In genomic region chr14:105007593-105008264, GRCh38 we compare ENCODE assay signal across 13 cellular contexts. TPM values are rescaled to one million over a fixed set of nuclear protein-coding genes. Genes with fewer than 3 reads are reported as not detected.
DNase-seq lines count a peak whose midpoint lies in the region; ATAC-seq, FAIRE-seq and TF ChIP-seq lines count a peak whose summit lies in the region.
"Had no signal": no experiment of that assay in that cellular context is flagged by ENCODE, and none has a peak within 500 bp of the region (broad histone marks: within the 10 kb centered on the region; RNA-seq: fewer than 3 reads in every experiment).

No MANE protein-coding gene starts in this region.

- TF ChIP-seq CTCF in HCT116 (IDR thresholded peaks at IDR 0.05 in 2 of 3, conservative IDR thresholded peaks at IDR 0.05 in 1 of 3; ENCODE audit: borderline replicate concordance in 1 of 3, insufficient read depth in 1 of 3, low read depth in 2 of 3, low read length in 2 of 3) (no peak), K562 (IDR thresholded peaks at IDR 0.05 in 2 of 3, conservative IDR thresholded peaks at IDR 0.05 in 1 of 3; ENCODE audit: insufficient read depth in 2 of 3, low read depth in 1 of 3, low read length in 3 of 3) (no peak), spleen (IDR thresholded peaks at IDR 0.05 in 8 of 11, conservative IDR thresholded peaks at IDR 0.05 in 3 of 11) (no peak)

- no peak for TF ChIP-seq POLR2A in HCT116 (IDR thresholded peaks at IDR 0.05; ENCODE audit: borderline replicate concordance, extremely low read depth, insufficient read depth, insufficient read length)
- TF ChIP-seq POLR2A in K562 (conservative IDR thresholded peaks at IDR 0.05): peak; percentile 21; the same call in 1 of the 2 replicates
- no peak for TF ChIP-seq POLR2A in spleen (IDR thresholded peaks at IDR 0.05)

- POLR2A ChIA-PET in HCT116 (lab: Charles Lee): no interaction called here
- POLR2A ChIA-PET in K562 (lab: Yijun Ruan, JAX): interaction anchor here (0.9 to 4.4 kb wide), 4 partner anchors 8 to 15 kb away, joined by 3 to 28 read pairs (median 16); no protein-coding TSS in a partner anchor

- no peak for DNase-seq in HCT116 (ENCODE audit: low read depth, low spot score)
- no peak for DNase-seq in K562 (ENCODE audit: extremely low read depth in 1 of 4, low spot score in 3 of 4)
- peak; percentile 35 for DNase-seq in spleen
- DNase-seq in dedifferentiated amniotic fluid mesenchymal stem cell (ENCODE audit: extremely low spot score): no peak
- DNase-seq in NCI-H526 (lab: John Stamatoyannopoulos, UW): no peak
- DNase-seq: CD8-positive, alpha-beta memory T cell; NCI-H187 treated with DMSO at 0.1 percent for 48 hours; NCI-H2171; SIG-M5 had no signal

- no peaks in the 10 kb centered on the region for H3K27me3 ChIP-seq in HCT116 (ENCODE audit: insufficient read depth, low read length)
- no peaks in the 10 kb centered on the region for H3K27me3 ChIP-seq in K562 (ENCODE audit: control insufficient read depth in 2 of 2, insufficient read depth in 2 of 2, low read length in 2 of 2)
- H3K27me3 ChIP-seq in spleen (replicated peaks in 1 of 7): no peaks in the 10 kb centered on the region

- H3K9me1 ChIP-seq in K562 (ENCODE audit: control insufficient read depth, insufficient read depth, low read length): no peaks in the 10 kb centered on the region

- no peak overlapping the region for H3K4me3 ChIP-seq in HCT116 (replicated peaks in 1 of 2; ENCODE audit: low read depth in 1 of 2, low read length in 2 of 2)
- H3K4me3 ChIP-seq in K562: no peak overlapping the region
- no peak overlapping the region for H3K4me3 ChIP-seq in spleen

- RAD21 ChIA-PET in HCT116 (lab: Charles Lee; ENCODE audit: low non-redundant PET in 1 of 2, low total read pairs in 2 of 2, uncharacterized antibody in 2 of 2, unreplicated experiment in 2 of 2): no interaction called here

- CTCF ChIA-PET in HCT116 (lab: Charles Lee) (no interaction called here), K562 (lab: Yijun Ruan, JAX; ENCODE audit: low intra/inter-chr PET ratio) (no interaction called here)

- no peak for FAIRE-seq in K562 (lab: Jason Lieb, UNC)
- FAIRE-seq: H54, RCC 7860 had no signal

- in situ Hi-C loops in K562 (cut with MboI): no loop called here

- H3K36me3 ChIP-seq in HCT116 (ENCODE audit: control insufficient read depth in 1 of 2, insufficient read depth in 2 of 2, low read length in 2 of 2) (peaks cover 29 to 30% of the 10 kb centered on the region in 2 experiments), K562 (ENCODE audit: control insufficient read depth, insufficient read depth, low read length) (peaks cover 53% of the 10 kb centered on the region; the same call in 2 of the 3 replicates), spleen (peaks cover 0 to 69% (median 37%) of the 10 kb centered on the region in 6 donors)

- H3K9ac ChIP-seq in HCT116 (ENCODE audit: low read length): no peak overlapping the region
- H3K9ac ChIP-seq in K562 (ENCODE audit: insufficient read depth in 1 of 2, low read depth in 2 of 2, low read length in 2 of 2): no peak overlapping the region

- H3K4me1 ChIP-seq in HCT116 (ENCODE audit: control insufficient read depth in 1 of 2, insufficient read depth in 2 of 2, low read length in 2 of 2): no peaks in the 10 kb centered on the region
- peaks cover 0 to 24% of the 10 kb centered on the region in 2 experiments; a peak in 2 of 5 replicates for H3K4me1 ChIP-seq in K562 (replicated peaks in 1 of 2; ENCODE audit: control insufficient read depth in 2 of 2, insufficient read depth in 2 of 2, low read length in 2 of 2)
- H3K4me1 ChIP-seq in spleen: peaks cover 0 to 10% (median 2%) of the 10 kb centered on the region in 6 donors

- TF ChIP-seq RAD21 in HCT116 (IDR thresholded peaks at IDR 0.05; ENCODE audit: low read depth) (no peak), K562 (CRISPR knock-in tag; conservative IDR thresholded peaks at IDR 0.05 in 1 of 2, IDR thresholded peaks at IDR 0.05 in 1 of 2) (no peak)

- no peaks in the 10 kb centered on the region for H3K9me2 ChIP-seq in HCT116 (ENCODE audit: insufficient read depth)

- WGBS in K562 (ENCODE audit: insufficient coverage, low coverage, missing lambda C conversion rate): 83% methylated on average over 1 of the region's 19 CpGs
- WGBS in spleen, 5 donors: 89 to 98% (median 97%) methylated on average over 19 of the region's 19 CpGs

- H3K4me2 ChIP-seq in HCT116 (ENCODE audit: low read length): no peak overlapping the region
- H3K4me2 ChIP-seq in K562 (ENCODE audit: insufficient read depth, low read length): no peak overlapping the region

- H4K20me1 ChIP-seq in HCT116 (ENCODE audit: insufficient read depth) (peaks cover 11% of the 10 kb centered on the region; the same call in 1 of the 2 replicates), K562 (replicated peaks; ENCODE audit: control insufficient read depth, insufficient read depth, low read length) (peaks cover 9% of the 10 kb centered on the region; the same call in 1 of the 2 replicates)

- H3K27ac ChIP-seq in HCT116 (ENCODE audit: low read depth, low read length): no peak overlapping the region
- H3K27ac ChIP-seq in K562 (ENCODE audit: extremely low read depth, low read depth, low read length): no peak overlapping the region
- no peak overlapping the region for H3K27ac ChIP-seq in spleen

- H3K79me2 ChIP-seq in HCT116 (ENCODE audit: insufficient read depth, low read length) (peaks cover 44% of the 10 kb centered on the region), K562 (ENCODE audit: control insufficient read depth, insufficient read depth, low read length) (peaks cover 36% of the 10 kb centered on the region)

- H2AFZ ChIP-seq in HCT116 (ENCODE audit: low read depth, low read length, poor library complexity, severe bottlenecking) (no peak overlapping the region), K562 (ENCODE audit: low read depth, low read length) (no peak overlapping the region)

- no TSS peak for BruUV-seq in HCT116 (replicated peaks; lab: Mats Ljungman, UMichigan)
- BruUV-seq in K562 (replicated peaks; lab: Mats Ljungman, UMichigan): no TSS peak

- H3K9me3 ChIP-seq in HCT116 (ENCODE audit: control insufficient read depth in 1 of 2, insufficient read depth in 1 of 2, low read depth in 1 of 2, low read length in 2 of 2) (no peaks in the 10 kb centered on the region), K562 (replicated peaks; ENCODE audit: control insufficient read depth, insufficient read depth, low read depth, low read length) (no peaks in the 10 kb centered on the region), spleen (no peaks in the 10 kb centered on the region)

- intact Hi-C loops in HCT116 (cut with micrococcal nuclease) (no loop called here), K562 (cut with micrococcal nuclease) (no loop called here), spleen (cut with DNase I; ENCODE audit: low total_unique reads) (no loop called here)

- no peak for TF ChIP-seq EP300 in K562 (IDR thresholded peaks at IDR 0.05; ENCODE audit: low read length)

- ATAC-seq in HCT116: 0 out of 2 replicates have a peak, but pooled peaks have one; percentile 5
- ATAC-seq in K562: no peak; the same call in 2 of the 3 replicates

RNA-seq across cellular contexts. Expression of gene CDCA4, which starts 13.2 kb away (rescaled TPM):
- total RNA-seq in HCT116 (2021; ENCODE audit: unreplicated experiment) (62.4 TPM), K562 (2014; rRNA removed) (33.9 and 41.3 TPM in 2 replicates), K562 (2014; rRNA removed; fragmentation: Illumina TruSeq; extraction: Trizol) (15.8 and 17.3 TPM in 2 replicates), K562 (2015; rRNA removed; fragmentation: Illumina TruSeq; extraction: Trizol) (23.0 and 23.9 TPM in 2 replicates), K562 (2021) (43.3 and 44.2 TPM in 2 replicates), spleen (10 to 100 TPM in 2 of 7 donors, 1 to 10 TPM in 5; 6.5 to 15.1 (median 8.7) TPM)
- polyA plus RNA-seq in HCT116 (2012): 54.1 and 55.1 TPM in 2 replicates
- 13.4 and 22.4 TPM in 2 replicates for total RNA-seq in K562 (2011; cell fraction: chromatin; rRNA removed; ENCODE audit: low replicate concordance)
- 17.5 TPM in 2 replicates for total RNA-seq in K562 (2011; cell fraction: nucleolus; rRNA removed)
- total RNA-seq in K562 (2011; cell fraction: nucleoplasm; rRNA removed): 18.6 and 23.1 TPM in 2 replicates
- polyA plus RNA-seq in K562 (2011; rRNA removed) (25.1 and 34.5 TPM in 2 replicates), K562 (2014; fragmentation: Illumina TruSeq; extraction: Trizol) (16.7 and 27.1 TPM in 2 replicates), K562 (2014; fragmentation: Nextera tagmentation; extraction: Ambion mirVana) (10 to 100 TPM in 1 of 2 experiments, 1 to 10 TPM in 1; 6.6 to 10.3 TPM), K562 (2014; rRNA removed) (36.9 and 43.3 TPM in 2 replicates), spleen (10 to 100 TPM in 1 of 3 donors, 1 to 10 TPM in 2; 5.8 to 10.5 (median 8.5) TPM)
- 33.5 and 50.8 TPM in 2 replicates for polyA plus RNA-seq in K562 (2011; cell fraction: cytosol; rRNA removed)
- polyA plus RNA-seq in K562 (2011; cell fraction: nucleus; rRNA removed): 14.4 and 19.3 TPM in 2 replicates
- polyA plus RNA-seq in K562 (2012): 32.1 and 37.8 TPM in 2 replicates
- 17.1 and 17.8 TPM in 2 replicates for polyA minus RNA-seq in K562 (2011; rRNA and poly(A)+ RNA removed)
- 17.8 and 25.3 TPM in 2 replicates for polyA minus RNA-seq in K562 (2011; cell fraction: cytosol; rRNA and poly(A)+ RNA removed)
- polyA minus RNA-seq in K562 (2011; cell fraction: nucleus; rRNA and poly(A)+ RNA removed): 5.7 and 7.2 TPM in 2 replicates

RNA-seq across cellular contexts. Expression of gene CLBA1, which starts 22.1 kb away (rescaled TPM):
- total RNA-seq in HCT116 (2021; ENCODE audit: unreplicated experiment) (14.8 TPM), K562 (2014; rRNA removed) (3.2 and 4.0 TPM in 2 replicates), K562 (2014; rRNA removed; fragmentation: Illumina TruSeq; extraction: Trizol) (1.4 and 1.8 TPM in 2 replicates), K562 (2015; rRNA removed; fragmentation: Illumina TruSeq; extraction: Trizol) (2.1 and 2.2 TPM in 2 replicates), K562 (2021) (3.9 and 4.4 TPM in 2 replicates), spleen (1 to 10 TPM; 1.7 to 4.0 (median 3.4) TPM)
- 10.6 and 11.2 TPM in 2 replicates for polyA plus RNA-seq in HCT116 (2012)
- total RNA-seq in K562 (2011; cell fraction: chromatin; rRNA removed; ENCODE audit: low replicate concordance): 4.9 and 7.5 TPM in 2 replicates
- 4.7 and 5.3 TPM in 2 replicates for total RNA-seq in K562 (2011; cell fraction: nucleolus; rRNA removed)
- total RNA-seq in K562 (2011; cell fraction: nucleoplasm; rRNA removed): 3.8 and 4.7 TPM in 2 replicates
- polyA plus RNA-seq in K562 (2011; rRNA removed) (2.5 and 2.6 TPM in 2 replicates), K562 (2014; fragmentation: Illumina TruSeq; extraction: Trizol) (3.2 TPM in 2 replicates), K562 (2014; fragmentation: Nextera tagmentation; extraction: Ambion mirVana) (under 1 TPM; 0.04 to 0.25 TPM), K562 (2014; rRNA removed) (2.2 and 2.7 TPM in 2 replicates), spleen (1 to 10 TPM; 3.7 to 4.3 (median 3.9) TPM)
- polyA plus RNA-seq in K562 (2011; cell fraction: cytosol; rRNA removed): 1.8 and 3.1 TPM in 2 replicates
- polyA plus RNA-seq in K562 (2011; cell fraction: nucleus; rRNA removed): 5.7 and 10.6 TPM in 2 replicates
- polyA plus RNA-seq in K562 (2012): 3.0 and 3.1 TPM in 2 replicates
- polyA minus RNA-seq in K562 (2011; rRNA and poly(A)+ RNA removed): 1.4 and 1.9 TPM in 2 replicates
- polyA minus RNA-seq in K562 (2011; cell fraction: cytosol; rRNA and poly(A)+ RNA removed): 1.4 and 2.5 TPM in 2 replicates
- polyA minus RNA-seq in K562 (2011; cell fraction: nucleus; rRNA and poly(A)+ RNA removed): 2.7 and 3.2 TPM in 2 replicates

RNA-seq across cellular contexts. Expression of gene AHNAK2, which starts 29.6 kb away (rescaled TPM):
- total RNA-seq in HCT116 (2021; ENCODE audit: unreplicated experiment) (45.0 TPM), K562 (2014; rRNA removed) (0.04 TPM in 1 of 2 replicates, not detected in the other), K562 (2014; rRNA removed; fragmentation: Illumina TruSeq; extraction: Trizol) (not detected in 2 replicates), K562 (2015; rRNA removed; fragmentation: Illumina TruSeq; extraction: Trizol) (0.04 TPM in 2 replicates), K562 (2021) (0.09 and 0.18 TPM in 2 replicates), spleen (1 to 10 TPM in 1 of 7 donors, under 1 TPM in 6; 0.26 to 1.3 (median 0.66) TPM)
- 37.0 and 46.7 TPM in 2 replicates for polyA plus RNA-seq in HCT116 (2012)
- total RNA-seq in K562 (2011; cell fraction: chromatin; rRNA removed; ENCODE audit: low replicate concordance): 0.18 and 0.46 TPM in 2 replicates
- 0.13 and 0.17 TPM in 2 replicates for total RNA-seq in K562 (2011; cell fraction: nucleolus; rRNA removed)
- total RNA-seq in K562 (2011; cell fraction: nucleoplasm; rRNA removed): 0.07 and 0.31 TPM in 2 replicates
- polyA plus RNA-seq in K562 (2011; rRNA removed) (0.04 TPM in 1 of 2 replicates, not detected in the other), K562 (2014; fragmentation: Illumina TruSeq; extraction: Trizol) (0.03 TPM in 1 of 2 replicates, not detected in the other), K562 (2014; fragmentation: Nextera tagmentation; extraction: Ambion mirVana) (not detected), K562 (2014; rRNA removed) (under 0.01 and 0.04 TPM in 2 replicates), spleen (under 1 TPM; 0.30 to 0.86 (median 0.76) TPM)
- under 0.01 and 0.03 TPM in 2 replicates for polyA plus RNA-seq in K562 (2011; cell fraction: cytosol; rRNA removed)
- polyA plus RNA-seq in K562 (2011; cell fraction: nucleus; rRNA removed): 0.14 and 0.22 TPM in 2 replicates
- 0.03 and 0.22 TPM in 2 replicates for polyA plus RNA-seq in K562 (2012)
- 0.04 and 0.51 TPM in 2 replicates for polyA minus RNA-seq in K562 (2011; rRNA and poly(A)+ RNA removed)
- polyA minus RNA-seq in K562 (2011; cell fraction: cytosol; rRNA and poly(A)+ RNA removed): 0.10 and 0.27 TPM in 2 replicates
- polyA minus RNA-seq in K562 (2011; cell fraction: nucleus; rRNA and poly(A)+ RNA removed): 0.13 and 0.22 TPM in 2 replicates
- polyA plus RNA-seq: CD8-positive, alpha-beta memory T cell had no signal

RNA-seq across cellular contexts. Expression of gene GPR132, which starts 57.5 kb away (rescaled TPM):
- 0.10 TPM for total RNA-seq in HCT116 (2021; ENCODE audit: unreplicated experiment)
- 0.03 TPM in 1 of 2 replicates, not detected in the other for polyA plus RNA-seq in HCT116 (2012)
- total RNA-seq in K562 (2011; cell fraction: chromatin; rRNA removed; ENCODE audit: low replicate concordance): 0.23 and 0.51 TPM in 2 replicates
- total RNA-seq in K562 (2011; cell fraction: nucleolus; rRNA removed): 0.26 and 0.50 TPM in 2 replicates
- total RNA-seq in K562 (2011; cell fraction: nucleoplasm; rRNA removed): 0.23 and 0.44 TPM in 2 replicates
- 0.49 and 0.50 TPM in 2 replicates for total RNA-seq in K562 (2014; rRNA removed)
- total RNA-seq in K562 (2014; rRNA removed; fragmentation: Illumina TruSeq; extraction: Trizol): 0.19 and 0.25 TPM in 2 replicates
- total RNA-seq in K562 (2015; rRNA removed; fragmentation: Illumina TruSeq; extraction: Trizol): 0.98 and 1.0 TPM in 2 replicates
- 0.49 and 1.1 TPM in 2 replicates for total RNA-seq in K562 (2021)
- 0.01 and 0.22 TPM in 2 replicates for polyA plus RNA-seq in K562 (2011; rRNA removed)
- 0.34 and 1.1 TPM in 2 replicates for polyA plus RNA-seq in K562 (2011; cell fraction: cytosol; rRNA removed)
- polyA plus RNA-seq in K562 (2011; cell fraction: nucleus; rRNA removed): 0.27 and 0.41 TPM in 2 replicates
- polyA plus RNA-seq in K562 (2012): 0.59 and 3.2 TPM in 2 replicates
- polyA plus RNA-seq in K562 (2014; fragmentation: Illumina TruSeq; extraction: Trizol): 0.22 and 0.24 TPM in 2 replicates
- under 1 TPM in 1 of 2 experiments, not detected in 1; 0.01 TPM for polyA plus RNA-seq in K562 (2014; fragmentation: Nextera tagmentation; extraction: Ambion mirVana)
- 0.23 and 0.46 TPM in 2 replicates for polyA plus RNA-seq in K562 (2014; rRNA removed)
- polyA minus RNA-seq in K562 (2011; rRNA and poly(A)+ RNA removed): 0.06 TPM in 1 of 2 replicates, not detected in the other
- not detected in 2 replicates for polyA minus RNA-seq in K562 (2011; cell fraction: cytosol; rRNA and poly(A)+ RNA removed)
- 0.13 and 0.33 TPM in 2 replicates for polyA minus RNA-seq in K562 (2011; cell fraction: nucleus; rRNA and poly(A)+ RNA removed)
- 10 to 100 TPM; 17.5 to 33.7 (median 23.1) TPM for total RNA-seq in spleen
- polyA plus RNA-seq in spleen: 1 to 10 TPM; 5.0 to 9.0 (median 5.8) TPM
- total RNA-seq: LHCN-M2, NCI-H460 had no signal

Comparison
In these comparisons a context has a peak if more than half of its experiments do, and no peak if none do; other contexts are left out.
1. RNA of gene AHNAK2, which starts 29.6 kb away (total RNA-seq): 45.0 TPM in HCT116 (single experiment); 0.26 to 1.3 TPM in spleen and 0.04 to 0.46 TPM in K562; every median in the first group is over 10 times any median in the second.
2. Of the 22 proteins assayed by ChIP-seq in both K562 and HCT116: peak only in K562: POLR2A; only in HCT116: none; in both: none; in neither: 21.